Comparison of ENCODE assay signal across 28 cellular contexts in genomic region chr20:37222086-37222485, GRCh38. TPM values are rescaled to one million over a fixed set of nuclear protein-coding genes. Genes with fewer than 3 reads are reported as not detected.
"Had no signal": no experiment of that assay in that cellular context is flagged by ENCODE, and none has a peak within 500 bp of the region (broad histone marks: within the 10 kb centered on the region; RNA-seq: fewer than 3 reads in every experiment).

No MANE protein-coding gene starts in this region.

- ATAC-seq: activated T-cell treated with anti-CD3 and anti-CD28 coated beads, Interleukin-2, amount 50 U/mL, for 4 hours; left ventricle myocardium superior; natural killer cell; right lobe of liver; stimulated activated memory B cell treated with anti-CD40 and anti-IgM and Interleukin-4, amounts not matched to agents 10 μg/mL and 1 μg/mL and 100 μg/mL, for 72 hours had no signal

- H3K4me1 ChIP-seq: right lobe of liver, uterus had no signal

- H3K27ac ChIP-seq: pancreas, right lobe of liver, uterus, WERI-Rb-1 had no signal

- H3K36me3 ChIP-seq: uterus had no signal

- DNase-seq: activated CD8-positive, alpha-beta memory T cell treated with anti-CD3 and anti-CD28 coated beads, Interleukin-2, amount 50 U/mL, for 48 hours; activated naive CD4-positive, alpha-beta T cell; activated naive CD8-positive, alpha-beta T cell treated with anti-CD3 and anti-CD28 coated beads, Interleukin-2, amount 10 ng/mL, durations not matched to agents 7 days and 5 days; activated T-cell treated with anti-CD3 and anti-CD28 coated beads, Interleukin-2, amount 50 U/mL, for 4 hours; amniotic stem cell; cortex of kidney; foreskin fibroblast; immature natural killer cell; kidney glomerular epithelial cell; left ventricle myocardium superior; mammary epithelial cell; midbrain; natural killer cell; pancreas; right lobe of liver; small intestine; stimulated activated CD4-positive, alpha-beta T cell treated with anti-CD3 and anti-CD28 coated beads, Interleukin-15, amount 100 ng/mL, for 24 hours; stomach; trophoblast cell; uterus; WERI-Rb-1 had no signal

- H3K9me3 ChIP-seq: pancreas, right lobe of liver, stomach, uterus had no signal

- H3K27me3 ChIP-seq: pancreas, right lobe of liver, stomach, uterus had no signal

- H3K4me3 ChIP-seq: pancreas, right lobe of liver, stomach, uterus had no signal

RNA-seq across cellular contexts. Expression of gene GHRH, which starts 39.5 kb away (rescaled TPM):
- total RNA-seq: activated naive CD8-positive, alpha-beta T cell treated with anti-CD3 and anti-CD28 coated beads, Interleukin-2, amount 10 ng/mL, durations not matched to agents 7 days and 5 days; activated T-cell treated with anti-CD3 and anti-CD28 coated beads, Interleukin-2, amount 50 U/mL, for 4 hours; activated T-helper 2 cell treated with anti-CD3 and anti-CD28 coated beads, Interferon-gamma antibody, Interleukin-2, Interleukin-4, amounts not matched to agents 10 μg/mL and 5 μg/mL and 100 μg/mL, durations not matched to agents 14 hours and 24 hours and 36 hours; cerebellum; epithelial cell of proximal tubule; fibroblast of lung; left ventricle myocardium superior; mammary epithelial cell; natural killer cell; pancreas; pulmonary artery endothelial cell; right lobe of liver; stomach; temporal lobe; uterus had no signal
- polyA plus RNA-seq: fibroblast of lung, immature natural killer cell, mammary epithelial cell, small intestine, stomach had no signal
